In genomic region chr1:21329209-21329844, GRCh38 we compare ENCODE assay signal across 8 cellular contexts. TPM values are rescaled to one million over a fixed set of nuclear protein-coding genes. Genes with fewer than 3 reads are reported as not detected.
DNase-seq lines count a peak whose midpoint lies in the region; ATAC-seq and TF ChIP-seq lines count a peak whose summit lies in the region.
"Had no signal": no experiment of that assay in that cellular context is flagged by ENCODE, and none has a peak within 500 bp of the region (broad histone marks: within the 10 kb centered on the region; RNA-seq: fewer than 3 reads in every experiment).

No MANE protein-coding gene starts in this region.

- H3K4me1 ChIP-seq in HCT116 (ENCODE audit: control insufficient read depth in 1 of 2, insufficient read depth in 2 of 2, low read length in 2 of 2): peaks cover 74 to 86% of the 10 kb centered on the region in 2 experiments
- peaks cover 32% of the 10 kb centered on the region for H3K4me1 ChIP-seq in RWPE2 (ENCODE audit: insufficient read depth, poor library complexity, severe bottlenecking)
- H3K4me1 ChIP-seq in SJCRH30: peaks cover 31% of the 10 kb centered on the region

- no peak for TF ChIP-seq RAD21 in HCT116 (IDR thresholded peaks at IDR 0.05; ENCODE audit: low read depth)

- ATAC-seq in HCT116 (peak; percentile 30), RWPE2 (ENCODE audit: low read depth) (peak; percentile 65)

- peak overlapping the region in 1 of 2 experiments; percentile 8; a peak in 2 of 4 replicates for H3K4me3 ChIP-seq in HCT116 (replicated peaks in 1 of 2; ENCODE audit: low read depth in 1 of 2, low read length in 2 of 2)
- H3K4me3 ChIP-seq in RWPE2 (ENCODE audit: severe bottlenecking): no peak overlapping the region
- no peak overlapping the region for H3K4me3 ChIP-seq in epithelial cell of proximal tubule (ENCODE audit: low read depth, low read length)
- H3K4me3 ChIP-seq in SJCRH30: no peak overlapping the region

- H4K20me1 ChIP-seq in HCT116 (ENCODE audit: insufficient read depth): no peaks in the 10 kb centered on the region

- no peaks in the 10 kb centered on the region for H3K9me2 ChIP-seq in HCT116 (ENCODE audit: insufficient read depth)

- TF ChIP-seq POLR2A in HCT116 (IDR thresholded peaks at IDR 0.05; ENCODE audit: borderline replicate concordance, extremely low read depth, insufficient read depth, insufficient read length): no peak

- H3K36me3 ChIP-seq in HCT116 (ENCODE audit: control insufficient read depth in 1 of 2, insufficient read depth in 2 of 2, low read length in 2 of 2) (no peaks in the 10 kb centered on the region), RWPE2 (ENCODE audit: low read depth) (no peaks in the 10 kb centered on the region), SJCRH30 (no peaks in the 10 kb centered on the region)

- H3K9ac ChIP-seq in HCT116 (ENCODE audit: low read length): peak overlapping the region; percentile 56

- peak overlapping the region; percentile 85 for H3K27ac ChIP-seq in HCT116 (ENCODE audit: low read depth, low read length)
- H3K27ac ChIP-seq in RWPE2 (ENCODE audit: poor library complexity, severe bottlenecking): peak overlapping the region; percentile 54
- no peak overlapping the region for H3K27ac ChIP-seq in SJCRH30

- CTCF ChIA-PET in HCT116 (lab: Charles Lee): interaction anchor here (1.6 kb wide), 1 partner anchor 59 kb away, joined by 4 read pairs; no protein-coding TSS in a partner anchor

- no peak for TF ChIP-seq CTCF in HCT116 (IDR thresholded peaks at IDR 0.05 in 2 of 3, conservative IDR thresholded peaks at IDR 0.05 in 1 of 3; ENCODE audit: borderline replicate concordance in 1 of 3, insufficient read depth in 1 of 3, low read depth in 2 of 3, low read length in 2 of 3)
- TF ChIP-seq CTCF in RWPE2 (IDR thresholded peaks at IDR 0.05; ENCODE audit: poor library complexity, severe bottlenecking): no peak
- TF ChIP-seq CTCF in epithelial cell of proximal tubule (conservative IDR thresholded peaks at IDR 0.05; ENCODE audit: low read depth, low read length): no peak

- H3K9me3 ChIP-seq in HCT116 (ENCODE audit: control insufficient read depth in 1 of 2, insufficient read depth in 1 of 2, low read depth in 1 of 2, low read length in 2 of 2) (no peaks in the 10 kb centered on the region), RWPE2 (ENCODE audit: severe bottlenecking) (no peaks in the 10 kb centered on the region), SJCRH30 (replicated peaks) (no peaks in the 10 kb centered on the region)

- no peaks in the 10 kb centered on the region for H3K27me3 ChIP-seq in HCT116 (ENCODE audit: insufficient read depth, low read length)
- H3K27me3 ChIP-seq in RWPE2 (ENCODE audit: insufficient read depth, poor library complexity, severe bottlenecking): no peaks in the 10 kb centered on the region
- H3K27me3 ChIP-seq in SJCRH30: no peaks in the 10 kb centered on the region

- POLR2A ChIA-PET in HCT116 (lab: Charles Lee): interaction anchor here (0.5 kb wide), 1 partner anchor 27 kb away, joined by 3 read pairs; no protein-coding TSS in a partner anchor

- H3K4me2 ChIP-seq in HCT116 (ENCODE audit: low read length): peak overlapping the region; percentile 69

- no TSS peak for BruUV-seq in HCT116 (replicated peaks; lab: Mats Ljungman, UMichigan)

- H3K79me2 ChIP-seq in HCT116 (ENCODE audit: insufficient read depth, low read length): peaks cover 58% of the 10 kb centered on the region

- RAD21 ChIA-PET in HCT116 (lab: Charles Lee; ENCODE audit: low non-redundant PET in 1 of 2, low total read pairs in 2 of 2, uncharacterized antibody in 2 of 2, unreplicated experiment in 2 of 2): no interaction called here

- H2AFZ ChIP-seq in HCT116 (ENCODE audit: low read depth, low read length, poor library complexity, severe bottlenecking): no peak overlapping the region

- DNase-seq in HCT116 (ENCODE audit: low read depth, low spot score) (peak; percentile 62), RWPE2 (ENCODE audit: low spot score) (no peak), epithelial cell of proximal tubule (ENCODE audit: low read depth) (peak; percentile 61), renal cortical epithelial cell (ENCODE audit: low read depth) (peak; percentile 97), NCI-H2171 treated with DMSO at 0.1 percent for 48 hours (lab: John Stamatoyannopoulos, UW) (no peak), SJCRH30 (no peak)
- no peak for DNase-seq in activated CD8-positive, alpha-beta memory T cell treated with anti-CD3 and anti-CD28 coated beads, Interleukin-2, amount 50 U/mL, for 4 hours
- DNase-seq: NCI-H774 had no signal

- intact Hi-C loops in HCT116 (cut with micrococcal nuclease): no loop called here

TF ChIP-seq in HCT116, 20 proteins besides CTCF, POLR2A, EP300 and RAD21:
- no peak for TF ChIP-seq MAX (IDR thresholded peaks at IDR 0.05)
- TF ChIP-seq EZH2 (IDR thresholded peaks at IDR 0.05): no peak
- TF ChIP-seq POLR2AphosphoS5 (IDR thresholded peaks at IDR 0.05; ENCODE audit: low read depth, low read length): peak; percentile 29; the same call in 1 of the 2 replicates
- TF ChIP-seq TCF7L2 (IDR thresholded peaks at IDR 0.05; ENCODE audit: borderline replicate concordance, extremely low read depth, insufficient read depth, insufficient read length): peak; percentile 85
- 0 out of 2 replicates have a peak, but pooled peaks have one; percentile 32 for TF ChIP-seq ZFX (IDR thresholded peaks at IDR 0.05)
- TF ChIP-seq EGR1 (IDR thresholded peaks at IDR 0.05; ENCODE audit: low read depth): no peak
- no peak for TF ChIP-seq SIN3A (IDR thresholded peaks at IDR 0.05; ENCODE audit: low read depth)
- TF ChIP-seq, protein P1, sequence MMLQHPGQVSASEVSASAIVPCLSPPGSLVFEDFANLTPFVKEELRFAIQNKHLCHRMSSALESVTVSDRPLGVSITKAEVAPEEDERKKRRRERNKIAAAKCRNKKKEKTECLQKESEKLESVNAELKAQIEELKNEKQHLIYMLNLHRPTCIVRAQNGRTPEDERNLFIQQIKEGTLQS (IDR thresholded peaks at IDR 0.05): no peak
- TF ChIP-seq ELF1 (IDR thresholded peaks at IDR 0.05; ENCODE audit: borderline replicate concordance, low read depth): no peak
- no peak for TF ChIP-seq YY1 (IDR thresholded peaks at IDR 0.05; ENCODE audit: extremely low read depth, insufficient replicate concordance, low read depth, low read length)
- no peak for TF ChIP-seq FOSL1 (IDR thresholded peaks at IDR 0.05; ENCODE audit: low read depth)
- no peak for TF ChIP-seq SRF (IDR thresholded peaks at IDR 0.05; ENCODE audit: low read depth)
- no peak for TF ChIP-seq ZNF274 (IDR thresholded peaks at IDR 0.05; ENCODE audit: low read depth, low read length)

RNA-seq across cellular contexts. Expression of gene ECE1, which starts 39.1 kb away (rescaled TPM):
- total RNA-seq in HCT116 (2021; ENCODE audit: unreplicated experiment) (66.8 TPM), epithelial cell of proximal tubule (98.7 and 115 TPM in 2 replicates), renal cortical epithelial cell (122 and 191 TPM in 2 replicates)
- 64.9 and 72.0 TPM in 2 replicates for polyA plus RNA-seq in HCT116 (2012)
- 73.2 and 74.5 TPM in 2 replicates for total RNA-seq in SJCRH30 (2014; rRNA removed; shearing (Covaris generic))

Comparison
In these comparisons a context has a peak if more than half of its experiments do, and no peak if none do; other contexts are left out.
1. DNase-seq: peak in HCT116 (single experiment), epithelial cell of proximal tubule (single experiment) and renal cortical epithelial cell (single experiment); none in RWPE2 (single experiment), NCI-H2171 treated with DMSO at 0.1 percent for 48 hours (single experiment), SJCRH30 (0 of 2) and activated CD8-positive, alpha-beta memory T cell treated with anti-CD3 and anti-CD28 coated beads, Interleukin-2, amount 50 U/mL, for 4 hours (single experiment).